16 cellular contexts compared by ENCODE assay signal in the genomic region with DNA sequence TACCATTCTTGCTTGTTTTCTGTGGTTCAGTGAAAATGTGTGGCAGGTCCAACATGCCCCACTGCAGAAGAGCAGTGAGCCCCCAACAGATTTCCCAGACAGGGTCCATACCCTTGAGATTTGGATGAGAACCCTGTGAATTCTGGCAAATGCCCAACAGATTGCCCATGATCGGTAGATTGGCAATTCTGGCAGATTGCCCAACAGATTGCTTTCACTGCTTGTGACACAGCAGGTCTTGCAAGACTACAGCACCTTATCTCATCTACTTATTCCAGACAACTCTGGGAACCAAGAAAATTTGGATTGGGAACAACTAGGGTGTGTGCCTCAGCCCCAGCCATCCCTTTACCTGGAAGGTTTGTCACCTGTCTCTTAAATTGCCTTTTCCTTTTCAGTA.
"Had no signal": no experiment of that assay in that cellular context is flagged by ENCODE, and none has a peak within 500 bp of the region (broad histone marks: within the 10 kb centered on the region; RNA-seq: fewer than 3 reads in every experiment).

No MANE protein-coding gene starts in this region.

- H3K4me3 Mint-ChIP-seq: nephron progenitor cell; stimulated activated naive B cell treated with anti-CD40 and anti-IgM and Interleukin-4, amounts not matched to agents 10 μg/mL and 1 μg/mL and 100 μg/mL, for 72 hours had no signal

- H3K36me3 ChIP-seq: adrenal gland, gastrocnemius medialis, heart right ventricle, left ventricle myocardium inferior, right lobe of liver, spleen had no signal

- H3K4me1 Mint-ChIP-seq: nephron progenitor cell had no signal

- H3K4me3 ChIP-seq: adrenal gland, gastrocnemius medialis, heart right ventricle, left ventricle myocardium inferior, psoas muscle, right lobe of liver, spleen had no signal

- H3K36me3 Mint-ChIP-seq: stimulated activated naive B cell treated with anti-CD40 and anti-IgM and Interleukin-4, amounts not matched to agents 10 μg/mL and 1 μg/mL and 100 μg/mL, for 72 hours had no signal

- DNase-seq: activated naive CD4-positive, alpha-beta T cell treated with anti-CD3 and anti-CD28 coated beads, Interleukin-2, amount 50 U/mL, for 16 hours; activated T-cell treated with anti-CD3 and anti-CD28 coated beads, Interleukin-2, amount 50 U/mL, for 1 hour; central memory CD4-positive, alpha-beta T cell; cortex of kidney; effector CD8-positive, alpha-beta T cell; gastrocnemius medialis; heart right ventricle; left ventricle myocardium inferior; nephron progenitor cell; psoas muscle; right lobe of liver; spleen; stimulated activated CD4-positive, alpha-beta T cell treated with anti-CD3 and anti-CD28 coated beads, Interleukin-1b, Interleukin-23, amount 100 ng/mL, for 48 hours; stimulated activated naive B cell treated with anti-CD40 and anti-IgM and Interleukin-4, amounts not matched to agents 10 μg/mL and 1 μg/mL and 100 μg/mL, for 72 hours; substantia nigra had no signal

- H3K27ac Mint-ChIP-seq: nephron progenitor cell; stimulated activated naive B cell treated with anti-CD40 and anti-IgM and Interleukin-4, amounts not matched to agents 10 μg/mL and 1 μg/mL and 100 μg/mL, for 72 hours had no signal

- H3K4me1 ChIP-seq: adrenal gland, gastrocnemius medialis, heart right ventricle, left ventricle myocardium inferior, psoas muscle, right lobe of liver, spleen had no signal

- H3K27me3 ChIP-seq: adrenal gland, gastrocnemius medialis, heart right ventricle, right lobe of liver, spleen had no signal

- ATAC-seq: gastrocnemius medialis; heart right ventricle; psoas muscle; right lobe of liver; stimulated activated naive B cell treated with anti-CD40 and anti-IgM and Interleukin-4, amounts not matched to agents 10 μg/mL and 1 μg/mL and 100 μg/mL, for 72 hours had no signal

- H3K9me3 ChIP-seq: adrenal gland, gastrocnemius medialis, heart right ventricle, left ventricle myocardium inferior, psoas muscle, right lobe of liver had no signal

- H3K27ac ChIP-seq: adrenal gland, gastrocnemius medialis, heart right ventricle, left ventricle myocardium inferior, psoas muscle, right lobe of liver, spleen had no signal
